ENCODE assay signal across 1 cellular context in the genomic region with DNA sequence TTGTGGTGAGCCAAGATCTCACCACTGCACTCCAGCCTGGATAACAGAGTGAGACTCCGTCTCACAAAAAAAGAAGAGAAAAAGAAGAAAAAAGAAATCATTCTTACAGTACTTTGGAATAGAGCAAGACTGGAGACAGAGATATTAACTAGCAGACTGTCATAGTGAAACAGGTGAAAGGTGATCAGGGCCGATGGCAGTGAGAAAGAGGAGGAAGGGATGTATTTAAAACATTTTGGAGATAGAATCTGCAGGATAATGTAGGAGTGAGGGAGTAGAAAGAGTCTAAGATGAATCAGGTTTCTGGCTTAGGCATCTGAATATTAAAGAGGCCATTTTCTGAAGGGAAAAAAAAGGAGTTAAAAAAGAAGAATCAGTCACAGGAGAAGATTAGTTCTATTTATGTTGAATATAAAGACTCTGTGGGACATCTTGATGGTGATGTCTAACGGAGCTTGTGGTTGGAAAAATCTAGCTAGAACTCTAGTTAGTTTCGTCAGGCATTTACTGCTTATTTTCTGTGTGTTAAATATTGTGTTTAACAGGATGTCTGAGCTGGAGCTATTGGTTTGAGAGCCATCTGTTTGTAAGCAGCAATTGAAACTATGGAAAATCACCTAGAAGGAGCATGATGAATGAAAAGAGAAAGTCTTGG.
TF ChIP-seq lines count a peak whose summit lies in the region.

No MANE protein-coding gene starts in this region.

TF ChIP-seq in HepG2, 621 proteins besides CTCF, POLR2A, EP300 and RAD21:
- TF ChIP-seq, protein P1, sequence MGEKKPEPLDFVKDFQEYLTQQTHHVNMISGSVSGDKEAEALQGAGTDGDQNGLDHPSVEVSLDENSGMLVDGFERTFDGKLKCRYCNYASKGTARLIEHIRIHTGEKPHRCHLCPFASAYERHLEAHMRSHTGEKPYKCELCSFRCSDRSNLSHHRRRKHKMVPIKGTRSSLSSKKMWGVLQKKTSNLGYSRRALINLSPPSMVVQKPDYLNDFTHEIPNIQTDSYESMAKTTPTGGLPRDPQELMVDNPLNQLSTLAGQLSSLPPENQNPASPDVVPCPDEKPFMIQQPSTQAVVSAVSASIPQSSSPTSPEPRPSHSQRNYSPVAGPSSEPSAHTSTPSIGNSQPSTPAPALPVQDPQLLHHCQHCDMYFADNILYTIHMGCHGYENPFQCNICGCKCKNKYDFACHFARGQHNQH (CRISPR knock-in tag; IDR thresholded peaks at IDR 0.05): no peak
- TF ChIP-seq, protein P2, sequence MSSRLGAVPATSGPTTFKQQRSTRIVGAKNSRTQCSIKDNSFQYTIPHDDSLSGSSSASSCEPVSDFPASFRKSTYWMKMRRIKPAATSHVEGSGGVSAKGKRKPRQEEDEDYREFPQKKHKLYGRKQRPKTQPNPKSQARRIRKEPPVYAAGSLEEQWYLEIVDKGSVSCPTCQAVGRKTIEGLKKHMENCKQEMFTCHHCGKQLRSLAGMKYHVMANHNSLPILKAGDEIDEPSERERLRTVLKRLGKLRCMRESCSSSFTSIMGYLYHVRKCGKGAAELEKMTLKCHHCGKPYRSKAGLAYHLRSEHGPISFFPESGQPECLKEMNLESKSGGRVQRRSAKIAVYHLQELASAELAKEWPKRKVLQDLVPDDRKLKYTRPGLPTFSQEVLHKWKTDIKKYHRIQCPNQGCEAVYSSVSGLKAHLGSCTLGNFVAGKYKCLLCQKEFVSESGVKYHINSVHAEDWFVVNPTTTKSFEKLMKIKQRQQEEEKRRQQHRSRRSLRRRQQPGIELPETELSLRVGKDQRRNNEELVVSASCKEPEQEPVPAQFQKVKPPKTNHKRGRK (CRISPR knock-in tag; IDR thresholded peaks at IDR 0.05): no peak
